ENCODE assay signal across 39 cellular contexts in genomic region chr9:26710008-26710407, GRCh38.
"Had no signal": no experiment of that assay in that cellular context is flagged by ENCODE, and none has a peak within 500 bp of the region (broad histone marks: within the 10 kb centered on the region; RNA-seq: fewer than 3 reads in every experiment).

No MANE protein-coding gene starts in this region.

- H3K27me3 Mint-ChIP-seq: activated naive CD4-positive, alpha-beta T cell treated with anti-CD3 and anti-CD28 coated beads, Interleukin-2, amount 10 ng/mL, durations not matched to agents 7 days and 5 days; activated naive CD8-positive, alpha-beta T cell; central memory CD8-positive, alpha-beta T cell had no signal

- H3K4me3 Mint-ChIP-seq: activated CD4-positive, alpha-beta memory T cell treated with anti-CD3 and anti-CD28 coated beads, Interleukin-2, amount 10 ng/mL, durations not matched to agents 7 days and 5 days; activated CD4-positive, alpha-beta T cell treated with anti-CD3 and anti-CD28 coated beads for 36 hours; activated CD4-positive, alpha-beta T cell treated with anti-CD3 and anti-CD28 coated beads, Interleukin-2, amount 10 ng/mL, durations not matched to agents 7 days and 5 days; activated CD8-positive, alpha-beta memory T cell treated with anti-CD3 and anti-CD28 coated beads, Interleukin-2, amount 10 ng/mL, durations not matched to agents 7 days and 5 days; activated CD8-positive, alpha-beta T cell treated with anti-CD3 and anti-CD28 coated beads, Interleukin-2, amount 10 ng/mL, durations not matched to agents 7 days and 5 days; activated naive CD4-positive, alpha-beta T cell treated with anti-CD3 and anti-CD28 coated beads, Interleukin-2, amount 10 ng/mL, durations not matched to agents 7 days and 5 days; activated naive CD4-positive, alpha-beta T cell treated with anti-CD3 and anti-CD28 coated beads, Interleukin-2, amount 50 U/mL, for 24 hours; activated naive CD8-positive, alpha-beta T cell; activated naive CD8-positive, alpha-beta T cell treated with anti-CD3 and anti-CD28 coated beads, Interleukin-2, amount 10 ng/mL, durations not matched to agents 7 days and 5 days; activated naive CD8-positive, alpha-beta T cell treated with anti-CD3 and anti-CD28 coated beads, Interleukin-2, amount 50 U/mL, for 24 hours; activated T-cell treated with anti-CD3 and anti-CD28 coated beads, Interleukin-2, amount 50 U/mL, for 24 hours; brain; central memory CD8-positive, alpha-beta T cell; T-helper 1 cell treated with Interleukin-12 subunit alpha and Interleukin-12 subunit beta and Interleukin-4 antibody, amounts not matched to agents 30 μg/mL and 1 μg/mL, for 36 hours; T-helper 2 cell treated with Interferon-gamma antibody and Interleukin-4, amounts not matched to agents 5 μg/mL and 100 μg/mL, for 36 hours; WTC11 had no signal

- H3K36me3 ChIP-seq: ascending aorta, cardiac muscle cell, WERI-Rb-1 had no signal

- H3K4me1 ChIP-seq: ascending aorta had no signal

- H3K27me3 ChIP-seq: ascending aorta had no signal

- ATAC-seq: activated CD4-positive, alpha-beta T cell treated with anti-CD3 and anti-CD28 coated beads for 36 hours; activated CD4-positive, CD25-positive, alpha-beta regulatory T cell treated with anti-CD3 and anti-CD28 coated beads, Interleukin-2, amount 50 U/mL, for 24 hours; activated CD8-positive, alpha-beta memory T cell treated with anti-CD3 and anti-CD28 coated beads, Interleukin-2, amount 10 ng/mL, durations not matched to agents 7 days and 5 days; activated CD8-positive, alpha-beta T cell treated with anti-CD3 and anti-CD28 coated beads, Interleukin-2, amount 10 ng/mL, durations not matched to agents 7 days and 5 days; activated naive CD8-positive, alpha-beta T cell treated with anti-CD3 and anti-CD28 coated beads, Interleukin-2, amount 50 U/mL, for 24 hours; WTC11 had no signal

- H3K9me3 Mint-ChIP-seq: activated naive CD4-positive, alpha-beta T cell treated with anti-CD3 and anti-CD28 coated beads, Interleukin-2, amount 50 U/mL, for 24 hours; activated naive CD8-positive, alpha-beta T cell treated with anti-CD3 and anti-CD28 coated beads, Interleukin-2, amount 10 ng/mL, durations not matched to agents 7 days and 5 days; activated T-cell treated with anti-CD3 and anti-CD28 coated beads, Interleukin-2, amount 50 U/mL, for 24 hours; activated T-helper 2 cell treated with anti-CD3 and anti-CD28 coated beads, Interferon-gamma antibody, Interleukin-2, Interleukin-4, amounts not matched to agents 10 μg/mL and 5 μg/mL and 100 μg/mL, durations not matched to agents 14 hours and 24 hours and 36 hours; T-helper 2 cell treated with Interferon-gamma antibody and Interleukin-4, amounts not matched to agents 5 μg/mL and 100 μg/mL, for 36 hours; WTC11 had no signal

- DNase-seq: activated CD4-positive, alpha-beta memory T cell treated with anti-CD3 and anti-CD28 coated beads, Interleukin-2, amount 10 ng/mL, durations not matched to agents 7 days and 5 days; activated CD4-positive, alpha-beta T cell treated with anti-CD3 and anti-CD28 coated beads for 1 hour; activated CD4-positive, alpha-beta T cell treated with anti-CD3 and anti-CD28 coated beads for 36 hours; activated CD4-positive, alpha-beta T cell treated with anti-CD3 and anti-CD28 coated beads for 48 hours; activated CD4-positive, alpha-beta T cell treated with anti-CD3 and anti-CD28 coated beads, Interleukin-2, amount 10 ng/mL, durations not matched to agents 7 days and 5 days; activated CD4-positive, alpha-beta T cell treated with anti-CD3 and anti-CD28 coated beads, Interleukin-2, amount 50 U/mL, for 48 hours; activated CD4-positive, CD25-positive, alpha-beta regulatory T cell; activated CD8-positive, alpha-beta memory T cell treated with anti-CD3 and anti-CD28 coated beads for 24 hours; activated CD8-positive, alpha-beta memory T cell treated with anti-CD3 and anti-CD28 coated beads, Interleukin-2, amount 10 ng/mL, durations not matched to agents 7 days and 5 days; activated CD8-positive, alpha-beta memory T cell treated with anti-CD3 and anti-CD28 coated beads, Interleukin-2, amount 50 U/mL, for 48 hours; activated CD8-positive, alpha-beta T cell treated with anti-CD3 and anti-CD28 coated beads, Interleukin-2, amount 10 ng/mL, durations not matched to agents 7 days and 5 days; activated effector memory CD4-positive, alpha-beta T cell treated with Interleukin-2 at 50 U/mL for 16 hours; activated gamma-delta T cell; activated naive CD4-positive, alpha-beta T cell treated with anti-CD3 and anti-CD28 coated beads, Interleukin-2, amount 10 ng/mL, durations not matched to agents 7 days and 5 days; activated naive CD4-positive, alpha-beta T cell treated with Interleukin-2 at 50 U/mL for 16 hours; activated naive CD8-positive, alpha-beta T cell treated with anti-CD3 and anti-CD28 coated beads, Interleukin-2, amount 10 ng/mL, durations not matched to agents 7 days and 5 days; activated naive CD8-positive, alpha-beta T cell treated with anti-CD3 and anti-CD28 coated beads, Interleukin-2, amount 50 U/mL, for 24 hours; activated T-cell treated with anti-CD3 and anti-CD28 coated beads, Interleukin-2, amount 50 U/mL, for 24 hours; activated T-cell treated with anti-CD3 and anti-CD28 coated beads, Interleukin-2, amount 50 U/mL, for 48 hours; amygdala; anterior cingulate cortex; caudate nucleus; cerebellar nuclear complex; T-helper 1 cell; T-helper 2 cell; T-helper 9 cell; WERI-Rb-1 had no signal

- H3K4me1 Mint-ChIP-seq: activated CD4-positive, alpha-beta memory T cell treated with anti-CD3 and anti-CD28 coated beads, Interleukin-2, amount 10 ng/mL, durations not matched to agents 7 days and 5 days; activated CD4-positive, alpha-beta T cell treated with anti-CD3 and anti-CD28 coated beads for 36 hours; activated CD4-positive, alpha-beta T cell treated with anti-CD3 and anti-CD28 coated beads, Interleukin-2, amount 10 ng/mL, durations not matched to agents 7 days and 5 days; activated CD8-positive, alpha-beta memory T cell treated with anti-CD3 and anti-CD28 coated beads, Interleukin-2, amount 10 ng/mL, durations not matched to agents 7 days and 5 days; activated naive CD4-positive, alpha-beta T cell treated with anti-CD3 and anti-CD28 coated beads, Interleukin-2, amount 10 ng/mL, durations not matched to agents 7 days and 5 days; activated naive CD4-positive, alpha-beta T cell treated with anti-CD3 and anti-CD28 coated beads, Interleukin-2, amount 50 U/mL, for 24 hours; activated naive CD8-positive, alpha-beta T cell treated with anti-CD3 and anti-CD28 coated beads, Interleukin-2, amount 10 ng/mL, durations not matched to agents 7 days and 5 days; brain; central memory CD8-positive, alpha-beta T cell had no signal

- FAIRE-seq: bronchial epithelial cell had no signal

- H3K36me3 Mint-ChIP-seq: activated naive CD4-positive, alpha-beta T cell treated with anti-CD3 and anti-CD28 coated beads, Interleukin-2, amount 10 ng/mL, durations not matched to agents 7 days and 5 days; activated naive CD4-positive, alpha-beta T cell treated with anti-CD3 and anti-CD28 coated beads, Interleukin-2, amount 50 U/mL, for 24 hours; activated naive CD8-positive, alpha-beta T cell; activated naive CD8-positive, alpha-beta T cell treated with anti-CD3 and anti-CD28 coated beads, Interleukin-2, amount 10 ng/mL, durations not matched to agents 7 days and 5 days; brain; WTC11 had no signal

- H3K27ac ChIP-seq: ascending aorta, cardiac muscle cell, WERI-Rb-1 had no signal

- H3K4me3 ChIP-seq: ascending aorta, cardiac muscle cell had no signal

- H3K9me3 ChIP-seq: ascending aorta had no signal

- H3K27ac Mint-ChIP-seq: activated CD4-positive, alpha-beta memory T cell treated with anti-CD3 and anti-CD28 coated beads, Interleukin-2, amount 10 ng/mL, durations not matched to agents 7 days and 5 days; activated CD4-positive, alpha-beta T cell treated with anti-CD3 and anti-CD28 coated beads for 36 hours; activated CD4-positive, alpha-beta T cell treated with anti-CD3 and anti-CD28 coated beads, Interleukin-2, amount 10 ng/mL, durations not matched to agents 7 days and 5 days; activated CD8-positive, alpha-beta memory T cell treated with anti-CD3 and anti-CD28 coated beads, Interleukin-2, amount 10 ng/mL, durations not matched to agents 7 days and 5 days; activated CD8-positive, alpha-beta T cell treated with anti-CD3 and anti-CD28 coated beads, Interleukin-2, amount 10 ng/mL, durations not matched to agents 7 days and 5 days; activated naive CD4-positive, alpha-beta T cell treated with anti-CD3 and anti-CD28 coated beads, Interleukin-2, amount 10 ng/mL, durations not matched to agents 7 days and 5 days; activated naive CD4-positive, alpha-beta T cell treated with anti-CD3 and anti-CD28 coated beads, Interleukin-2, amount 50 U/mL, for 24 hours; activated naive CD8-positive, alpha-beta T cell; activated naive CD8-positive, alpha-beta T cell treated with anti-CD3 and anti-CD28 coated beads, Interleukin-2, amount 10 ng/mL, durations not matched to agents 7 days and 5 days; activated naive CD8-positive, alpha-beta T cell treated with anti-CD3 and anti-CD28 coated beads, Interleukin-2, amount 50 U/mL, for 24 hours; activated T-cell treated with anti-CD3 and anti-CD28 coated beads, Interleukin-2, amount 50 U/mL, for 24 hours; activated T-helper 2 cell treated with anti-CD3 and anti-CD28 coated beads, Interferon-gamma antibody, Interleukin-2, Interleukin-4, amounts not matched to agents 10 μg/mL and 5 μg/mL and 100 μg/mL, durations not matched to agents 14 hours and 24 hours and 36 hours; brain; T-helper 1 cell treated with Interleukin-12 subunit alpha and Interleukin-12 subunit beta and Interleukin-4 antibody, amounts not matched to agents 30 μg/mL and 1 μg/mL, for 36 hours; T-helper 2 cell treated with Interferon-gamma antibody and Interleukin-4, amounts not matched to agents 5 μg/mL and 100 μg/mL, for 36 hours; WTC11 had no signal
